Comparison of ENCODE assay signal across 9 cellular contexts in the genomic region with DNA sequence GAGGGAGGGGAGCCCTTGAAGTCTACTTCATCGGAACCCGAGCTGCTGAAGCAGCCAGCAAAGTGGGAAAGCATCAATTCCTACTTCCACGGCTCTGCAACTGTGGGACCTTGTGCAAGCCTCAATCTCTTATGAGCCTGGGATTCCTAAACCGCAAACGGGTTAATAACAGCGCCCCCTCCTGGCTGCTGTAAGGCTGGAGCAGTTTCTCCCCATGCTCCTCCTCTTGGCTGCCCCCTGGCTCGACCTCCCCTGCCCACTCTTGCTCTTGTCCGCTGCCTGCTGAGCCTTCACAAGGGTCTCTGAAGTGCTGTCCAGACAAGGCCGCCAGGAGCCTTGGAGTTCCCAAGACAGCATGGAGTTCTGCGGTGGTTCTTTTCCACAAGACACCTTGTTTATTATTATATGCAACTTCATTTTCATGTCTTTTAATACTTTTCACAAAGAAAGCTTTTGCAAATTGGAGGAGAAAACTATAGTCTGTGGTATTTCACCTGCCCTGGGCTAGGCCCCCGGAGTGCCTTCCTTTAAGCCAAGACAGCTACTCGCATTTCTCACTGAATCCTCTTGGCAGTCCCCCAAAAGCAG.
A peak's percentile ranks its signal among the peaks of the same experiment; 100 is the strongest.
DNase-seq lines count a peak whose midpoint lies in the region; ATAC-seq and TF ChIP-seq lines count a peak whose summit lies in the region.
"Had no signal": no experiment of that assay in that cellular context is flagged by ENCODE, and none has a peak within 500 bp of the region (broad histone marks: within the 10 kb centered on the region; RNA-seq: fewer than 3 reads in every experiment).

No MANE protein-coding gene starts in this region.

- no peak for TF ChIP-seq EP300 in suprapubic skin (IDR thresholded peaks at IDR 0.05)

- no peaks in the 10 kb centered on the region for H3K27me3 Mint-ChIP-seq in mesothelial cell of epicardium (ENCODE audit: low read depth)

- no peaks in the 10 kb centered on the region for H3K36me3 ChIP-seq in brain microvascular endothelial cell (replicated peaks)
- H3K36me3 ChIP-seq in suprapubic skin, result no peaks in the 10 kb centered on the region

- H3K4me3 Mint-ChIP-seq in mesothelial cell of epicardium, result no peak overlapping the region

- no peaks in the 10 kb centered on the region for H3K9me3 Mint-ChIP-seq in mesothelial cell of epicardium

- no peaks in the 10 kb centered on the region for H3K27me3 ChIP-seq in brain microvascular endothelial cell (replicated peaks)
- H3K27me3 ChIP-seq in suprapubic skin, result peaks cover 4% of the 10 kb centered on the region

- CTCF ChIA-PET in HEK293T (lab: Yijun Ruan, JAX), result interaction anchor here (0.8 to 1.4 kb wide), 2 partner anchors 12 to 106 kb away, joined by 3 read pairs; no protein-coding TSS in a partner anchor

- ATAC-seq in GM19023 (IDR thresholded peaks at IDR 0.05; ENCODE audit: unreplicated experiment), result no peak

- TF ChIP-seq POLR2A in suprapubic skin (IDR thresholded peaks at IDR 0.05), result no peak

- TF ChIP-seq CTCF in brain microvascular endothelial cell (IDR thresholded peaks at IDR 0.05; ENCODE audit: low read depth, low read length, missing control alignments), result peak; percentile 59
- peak; percentile 60 for TF ChIP-seq CTCF in mesothelial cell of epicardium (IDR thresholded peaks at IDR 0.05; ENCODE audit: unreplicated experiment)
- TF ChIP-seq CTCF in suprapubic skin (IDR thresholded peaks at IDR 0.05), result no peak

- POLR2A ChIA-PET in HEK293T (lab: Yijun Ruan, JAX), result no interaction called here

- H3K36me3 Mint-ChIP-seq in mesothelial cell of epicardium, result no peaks in the 10 kb centered on the region

- 88% methylated on average over 12 of the region's 12 CpGs for WGBS in suprapubic skin

- DNase-seq in G401 (ENCODE audit: low spot score) (peak; percentile 10), HEK293T (ENCODE audit: extremely low spot score) (peak; percentile 78), brain microvascular endothelial cell (no peak), mesothelial cell of epicardium (ENCODE audit: low spot score in 2 of 2, unreplicated experiment in 2 of 2) (peak in 1 of 2 experiments; percentile 66), suprapubic skin (ENCODE audit: low spot score in 2 of 2) (no peak), NCI-H1436 treated with DMSO at 0.1 percent for 48 hours (lab: John Stamatoyannopoulos, UW) (no peak), anterior cingulate cortex (lab: John Stamatoyannopoulos, UW) (no peak)
- DNase-seq: NCI-H1048 had no signal

- peaks cover 81% of the 10 kb centered on the region for H3K4me1 Mint-ChIP-seq in mesothelial cell of epicardium

- H3K27ac Mint-ChIP-seq in mesothelial cell of epicardium, result peak overlapping the region; percentile 100

- H3K4me1 ChIP-seq in suprapubic skin, result peaks cover 9% of the 10 kb centered on the region

- H3K4me3 ChIP-seq in brain microvascular endothelial cell (ENCODE audit: low read depth, low read length), result no peak overlapping the region
- no peak overlapping the region for H3K4me3 ChIP-seq in suprapubic skin

- in situ Hi-C loops in G401 (cut with HindIII; ENCODE audit: low sequenced_read_pairs), result no loop called here
- in situ Hi-C loops in brain microvascular endothelial cell (cut with HindIII; ENCODE audit: low pct_ligation_motif_present, low sequenced_read_pairs), result no loop called here

- no peaks in the 10 kb centered on the region for H3K9me3 ChIP-seq in suprapubic skin

- H3K27ac ChIP-seq in brain microvascular endothelial cell (no peak overlapping the region), suprapubic skin (no peak overlapping the region)

TF ChIP-seq in HEK293T, 16 proteins besides CTCF, POLR2A, EP300 and RAD21:
- no peak for TF ChIP-seq FOXK2 (IDR thresholded peaks at IDR 0.05)
- TF ChIP-seq ZNF384 (IDR thresholded peaks at IDR 0.05), result no peak
- no peak for TF ChIP-seq NFRKB (IDR thresholded peaks at IDR 0.05)
- no peak for TF ChIP-seq PKNOX1 (IDR thresholded peaks at IDR 0.05)
- TF ChIP-seq HDGF (IDR thresholded peaks at IDR 0.05; ENCODE audit: borderline replicate concordance), result no peak
- no peak for TF ChIP-seq FOXA1 (IDR thresholded peaks at IDR 0.05)
- no peak for TF ChIP-seq ELF4 (IDR thresholded peaks at IDR 0.05)
- no peak for TF ChIP-seq LEF1 (IDR thresholded peaks at IDR 0.05; ENCODE audit: borderline replicate concordance)
- no peak for TF ChIP-seq SUZ12 (IDR thresholded peaks at IDR 0.05)
- no peak for TF ChIP-seq L3MBTL2 (conservative IDR thresholded peaks at IDR 0.05)
- TF ChIP-seq FOXM1 (IDR thresholded peaks at IDR 0.05; ENCODE audit: borderline replicate concordance), result no peak
- no peak for TF ChIP-seq SP1 (IDR thresholded peaks at IDR 0.05)
- no peak for TF ChIP-seq BHLHE40 (IDR thresholded peaks at IDR 0.05; ENCODE audit: borderline replicate concordance)
- TF ChIP-seq TARDBP (IDR thresholded peaks at IDR 0.05), result no peak
- TF ChIP-seq CTBP1 (IDR thresholded peaks at IDR 0.05; ENCODE audit: borderline replicate concordance), result no peak
- no peak for TF ChIP-seq ARNT (IDR thresholded peaks at IDR 0.05)

Comparison
In these comparisons a context has a peak if more than half of its experiments do, and no peak if none do; other contexts are left out.
1. DNase-seq: peak in G401 (single experiment) and HEK293T (single experiment); none in brain microvascular endothelial cell (single experiment), suprapubic skin (0 of 2), NCI-H1436 treated with DMSO at 0.1 percent for 48 hours (single experiment) and anterior cingulate cortex (0 of 58).
2. CTCF ChIP-seq: peak in brain microvascular endothelial cell (single experiment) and mesothelial cell of epicardium (single experiment); none in suprapubic skin (0 of 2).